9 cellular contexts compared by ENCODE assay signal in the genomic region with DNA sequence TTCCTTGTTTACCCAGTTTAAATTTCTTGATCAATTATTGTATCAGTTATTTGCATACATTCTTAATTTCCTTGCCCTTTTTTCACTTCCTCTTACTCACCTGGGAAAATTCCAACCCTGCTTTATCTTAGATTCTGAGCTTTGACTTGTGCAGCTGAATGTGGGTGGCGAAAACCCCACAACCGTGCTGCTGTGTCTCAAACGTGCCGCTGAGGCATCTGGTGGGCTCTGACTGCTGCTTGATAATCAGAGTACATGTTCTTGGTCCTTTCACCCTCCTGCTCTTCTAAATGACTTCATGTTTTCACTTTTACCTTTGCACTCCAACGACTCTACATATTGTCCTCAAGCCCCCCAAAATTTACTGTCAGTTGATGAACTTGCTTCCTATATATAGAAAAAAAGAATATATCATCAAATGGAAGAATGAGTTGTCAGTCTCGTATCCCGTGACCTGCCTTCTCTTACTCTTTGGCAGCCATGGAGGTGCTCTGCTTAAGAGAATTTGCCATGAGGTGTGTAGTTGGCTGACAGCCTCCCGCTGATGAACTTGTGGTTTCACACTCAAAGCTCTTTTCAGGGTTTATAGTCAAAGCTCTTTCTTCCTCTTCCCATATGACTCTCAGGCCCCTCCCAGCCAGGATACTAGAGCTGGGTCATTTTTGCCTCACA. TPM values are rescaled to one million over a fixed set of nuclear protein-coding genes. Genes with fewer than 3 reads are reported as not detected.
DNase-seq lines count a peak whose midpoint lies in the region; ATAC-seq and TF ChIP-seq lines count a peak whose summit lies in the region.
"Had no signal": no experiment of that assay in that cellular context is flagged by ENCODE, and none has a peak within 500 bp of the region (broad histone marks: within the 10 kb centered on the region; RNA-seq: fewer than 3 reads in every experiment).

No MANE protein-coding gene starts in this region.

- H4K20me1 ChIP-seq in DND-41 (ENCODE audit: insufficient read depth, low read length), result no peaks in the 10 kb centered on the region

- no peak overlapping the region for H3K4me2 ChIP-seq in DND-41 (ENCODE audit: insufficient read depth, low read length)

- H3K36me3 ChIP-seq in DND-41 (ENCODE audit: insufficient read depth, low read length), result no peaks in the 10 kb centered on the region
- H3K36me3 ChIP-seq in vagina, result no peaks in the 10 kb centered on the region
- H3K36me3 ChIP-seq in tibial nerve, result no peaks in the 10 kb centered on the region

- H3K4me3 ChIP-seq in DND-41 (ENCODE audit: low read depth in 1 of 2, low read length in 2 of 2) (no peak overlapping the region), vagina (no peak overlapping the region), tibial nerve (no peak overlapping the region)
- H3K4me3 ChIP-seq: lung had no signal

- TF ChIP-seq POLR2A in vagina (IDR thresholded peaks at IDR 0.05), result no peak
- TF ChIP-seq POLR2A in tibial nerve (IDR thresholded peaks at IDR 0.05), result no peak

- DNase-seq in DND-41, result peak; percentile 8
- peak; percentile 54 for DNase-seq in activated T-helper 9 cell treated with anti-CD3 and anti-CD28 coated beads, Interleukin-2, amount 50 U/mL, for 16 hours (ENCODE audit: low read depth)
- peak; percentile 45 for DNase-seq in stimulated activated CD8-positive, alpha-beta memory T cell treated with anti-CD3 and anti-CD28 coated beads, Interleukin-7, amount 100 ng/mL, for 24 hours (ENCODE audit: low read depth)
- no peak for DNase-seq in NCI-H1436 (lab: John Stamatoyannopoulos, UW)
- no peak for DNase-seq in vagina (ENCODE audit: extremely low spot score in 2 of 2)
- no peak for DNase-seq in tibial nerve (ENCODE audit: low spot score in 2 of 2)

- ATAC-seq in DND-41 (ENCODE audit: insufficient read depth, low read depth) (peak; percentile 39; the same call in 1 of the 3 replicates), GM19468 (IDR thresholded peaks at IDR 0.05; ENCODE audit: extremely low read depth, unreplicated experiment) (peak; percentile 82), HG03521 (IDR thresholded peaks at IDR 0.05; ENCODE audit: unreplicated experiment) (peak; percentile 78)

- 85% methylated on average over 8 of the region's 8 CpGs for WGBS in tibial nerve, 2 donors

- H3K27me3 ChIP-seq in DND-41 (ENCODE audit: insufficient read depth, low read length, poor library complexity) (no peaks in the 10 kb centered on the region), vagina (no peaks in the 10 kb centered on the region), tibial nerve (no peaks in the 10 kb centered on the region)

- no peaks in the 10 kb centered on the region for H3K9me3 ChIP-seq in DND-41 (ENCODE audit: insufficient read depth, low read length, severe bottlenecking)
- H3K9me3 ChIP-seq in vagina, result no peaks in the 10 kb centered on the region
- no peaks in the 10 kb centered on the region for H3K9me3 ChIP-seq in tibial nerve

- H2AFZ ChIP-seq in DND-41 (ENCODE audit: low read depth, low read length), result no peak overlapping the region

- no peak overlapping the region for H3K27ac ChIP-seq in DND-41 (ENCODE audit: low read length)
- no peak overlapping the region for H3K27ac ChIP-seq in vagina
- H3K27ac ChIP-seq in tibial nerve, result no peak overlapping the region

- TF ChIP-seq CTCF in DND-41 (IDR thresholded peaks at IDR 0.05; ENCODE audit: borderline replicate concordance, extremely low read depth, low read length, poor library complexity, severe bottlenecking) (no peak), vagina (IDR thresholded peaks at IDR 0.05) (no peak), tibial nerve (IDR thresholded peaks at IDR 0.05) (no peak)

- H3K79me2 ChIP-seq in DND-41 (ENCODE audit: insufficient read depth, low read length), result no peaks in the 10 kb centered on the region

- TF ChIP-seq EP300 in tibial nerve (IDR thresholded peaks at IDR 0.05), result no peak

- no peak overlapping the region for H3K9ac ChIP-seq in DND-41 (ENCODE audit: low read depth, low read length)

- intact Hi-C loops in vagina (cut with DNase I), result no loop called here

- H3K4me1 ChIP-seq in DND-41 (ENCODE audit: insufficient read depth, low read length) (no peaks in the 10 kb centered on the region), vagina (no peaks in the 10 kb centered on the region), tibial nerve (no peaks in the 10 kb centered on the region)

RNA-seq across cellular contexts. Expression of a gene that starts 14.0 kb away (rescaled TPM):
- total RNA-seq in vagina, result 25.8 TPM
- total RNA-seq in tibial nerve, result 10 to 100 TPM; 23.7 to 39.6 (median 37.8) TPM

Comparison
In these comparisons a context has a peak if more than half of its experiments do, and no peak if none do; other contexts are left out.
1. DNase-seq: peak in DND-41 (single experiment), activated T-helper 9 cell treated with anti-CD3 and anti-CD28 coated beads, Interleukin-2, amount 50 U/mL, for 16 hours (single experiment) and stimulated activated CD8-positive, alpha-beta memory T cell treated with anti-CD3 and anti-CD28 coated beads, Interleukin-7, amount 100 ng/mL, for 24 hours (single experiment); none in NCI-H1436 (single experiment), vagina (0 of 2) and tibial nerve (0 of 2).
2. Peak in every context shown above with its lines, with median percentiles within 50 percentile points of each other: ATAC-seq.